ENCODE assay signal across 22 cellular contexts in genomic region chr4:101647710-101648034, GRCh38.
DNase-seq lines count a peak whose midpoint lies in the region; TF ChIP-seq lines count a peak whose summit lies in the region.
"Had no signal": no experiment of that assay in that cellular context is flagged by ENCODE, and none has a peak within 500 bp of the region (broad histone marks: within the 10 kb centered on the region; RNA-seq: fewer than 3 reads in every experiment).

No MANE protein-coding gene starts in this region.

- H3K4me3 ChIP-seq in Caco-2 (ENCODE audit: low read depth, low read length) (no peak overlapping the region), SK-N-MC (no peak overlapping the region; the same call in 1 of the 2 replicates), endodermal cell (ENCODE audit: low read length) (no peak overlapping the region), neural progenitor cell (no peak overlapping the region)
- H3K4me3 ChIP-seq: BLaER1, HAP-1 had no signal

- H4K20me1 ChIP-seq in neural progenitor cell (ENCODE audit: low read depth), result no peaks in the 10 kb centered on the region
- H4K20me1 ChIP-seq: BLaER1 had no signal

- intact Hi-C loops in Caco-2 (cut with micrococcal nuclease; ENCODE audit: unreplicated experiment), result no loop called here

- no peak for TF ChIP-seq CTCF in Caco-2 (IDR thresholded peaks at IDR 0.05; ENCODE audit: insufficient read depth in 1 of 2, low read depth in 1 of 2, low read length in 1 of 2, severe bottlenecking in 1 of 2, unreplicated experiment in 1 of 2)
- no peak for TF ChIP-seq CTCF in endodermal cell (conservative IDR thresholded peaks at IDR 0.05)
- TF ChIP-seq CTCF in neural progenitor cell (IDR thresholded peaks at IDR 0.05), result no peak
- no peak for TF ChIP-seq CTCF in osteocyte (IDR thresholded peaks at IDR 0.05)

- H3K36me3 ChIP-seq in Caco-2 (ENCODE audit: control insufficient read depth, insufficient read depth, low read length) (no peaks in the 10 kb centered on the region), SK-N-MC (ENCODE audit: insufficient read depth, low read length) (no peaks in the 10 kb centered on the region), endodermal cell (ENCODE audit: control insufficient read depth, insufficient read depth, low read length) (no peaks in the 10 kb centered on the region), neural progenitor cell (no peaks in the 10 kb centered on the region)
- H3K36me3 ChIP-seq: BLaER1, HAP-1 had no signal

- H3K9me3 ChIP-seq in Caco-2 (no peaks in the 10 kb centered on the region), SK-N-MC (ENCODE audit: low read depth, low read length) (no peaks in the 10 kb centered on the region), endodermal cell (ENCODE audit: control insufficient read depth, low read length) (no peaks in the 10 kb centered on the region), neural progenitor cell (ENCODE audit: low read depth) (no peaks in the 10 kb centered on the region)
- H3K9me3 ChIP-seq: BLaER1, HAP-1 had no signal

- H3F3A ChIP-seq in neural progenitor cell (ENCODE audit: low read depth), result no peaks in the 10 kb centered on the region

- H3K9ac ChIP-seq in SK-N-MC (ENCODE audit: insufficient read length), result peak overlapping the region; percentile 42
- H3K9ac ChIP-seq in endodermal cell (ENCODE audit: extremely low read depth, low read length, poor library complexity, severe bottlenecking), result no peak overlapping the region
- no peak overlapping the region for H3K9ac ChIP-seq in neural progenitor cell
- H3K9ac ChIP-seq: BLaER1 had no signal

- peak overlapping the region; percentile 48 for H2AFZ ChIP-seq in neural progenitor cell (replicated peaks)

- in situ Hi-C loops in ACHN (cut with HindIII; ENCODE audit: low pct_ligation_motif_present, low pct_unique_long_range_greater_than_20kb, low sequenced_read_pairs), result no loop called here

- no TSS peak for BruUV-seq in Caco-2 (replicated peaks; lab: Mats Ljungman, UMichigan)

- no peaks in the 10 kb centered on the region for H3K36me3 Mint-ChIP-seq in Caco-2 (ENCODE audit: insufficient read depth, unreplicated experiment)
- no peaks in the 10 kb centered on the region for H3K36me3 Mint-ChIP-seq in endodermal cell (ENCODE audit: low read depth)
- no peaks in the 10 kb centered on the region for H3K36me3 Mint-ChIP-seq in neural progenitor cell
- H3K36me3 Mint-ChIP-seq in osteocyte (ENCODE audit: unreplicated experiment), result no peaks in the 10 kb centered on the region
- H3K36me3 Mint-ChIP-seq: CD4-positive, CD25-positive, alpha-beta regulatory T cell had no signal

- H3K79me2 ChIP-seq in neural progenitor cell (ENCODE audit: low read depth), result no peaks in the 10 kb centered on the region

- peak overlapping the region; percentile 32 for H3K27ac Mint-ChIP-seq in Caco-2 (ENCODE audit: unreplicated experiment)
- peak overlapping the region; percentile 74 for H3K27ac Mint-ChIP-seq in endodermal cell
- H3K27ac Mint-ChIP-seq in neural progenitor cell, result no peak overlapping the region
- no peak overlapping the region for H3K27ac Mint-ChIP-seq in osteocyte (ENCODE audit: unreplicated experiment)
- H3K27ac Mint-ChIP-seq: CD4-positive, CD25-positive, alpha-beta regulatory T cell had no signal

- no peaks in the 10 kb centered on the region; the same call in 1 of the 2 replicates for H3K27me3 ChIP-seq in Caco-2 (replicated peaks; ENCODE audit: control insufficient read depth, insufficient read depth, low read length)
- no peaks in the 10 kb centered on the region for H3K27me3 ChIP-seq in endodermal cell (ENCODE audit: control insufficient read depth, insufficient read depth, low read length, poor library complexity, severe bottlenecking)
- H3K27me3 ChIP-seq in neural progenitor cell, result no peaks in the 10 kb centered on the region
- H3K27me3 ChIP-seq: BLaER1 had no signal

- H3K9me3 Mint-ChIP-seq in Caco-2 (ENCODE audit: unreplicated experiment) (no peaks in the 10 kb centered on the region), endodermal cell (no peaks in the 10 kb centered on the region), neural progenitor cell (no peaks in the 10 kb centered on the region), osteocyte (ENCODE audit: unreplicated experiment) (no peaks in the 10 kb centered on the region)

- H3K4me1 Mint-ChIP-seq in Caco-2 (ENCODE audit: low read depth, unreplicated experiment), result peaks cover 11% of the 10 kb centered on the region
- peaks cover 25% of the 10 kb centered on the region for H3K4me1 Mint-ChIP-seq in endodermal cell
- peaks cover 12% of the 10 kb centered on the region for H3K4me1 Mint-ChIP-seq in neural progenitor cell
- H3K4me1 Mint-ChIP-seq in osteocyte (ENCODE audit: unreplicated experiment), result peaks cover 10% of the 10 kb centered on the region
- H3K4me1 Mint-ChIP-seq: CD4-positive, CD25-positive, alpha-beta regulatory T cell had no signal

- H3K27ac ChIP-seq in SK-N-MC (peak overlapping the region; percentile 97), endodermal cell (ENCODE audit: low read depth, low read length) (no peak overlapping the region), neural progenitor cell (no peak overlapping the region)
- H3K27ac ChIP-seq: BLaER1, HL-60 had no signal

- CTCF ChIA-PET in Caco-2 (lab: Charles Lee), result no interaction called here

- H3K4me2 ChIP-seq in neural progenitor cell, result no peak overlapping the region
- H3K4me2 ChIP-seq: BLaER1 had no signal

- H3K4me3 Mint-ChIP-seq in Caco-2 (ENCODE audit: unreplicated experiment) (no peak overlapping the region), endodermal cell (no peak overlapping the region), neural progenitor cell (no peak overlapping the region), osteocyte (ENCODE audit: unreplicated experiment) (no peak overlapping the region)
- H3K4me3 Mint-ChIP-seq: CD4-positive, CD25-positive, alpha-beta regulatory T cell had no signal

- DNase-seq in Caco-2 (no peak), SK-N-MC (ENCODE audit: low read depth, low spot score) (no peak), endodermal cell (no peak), neural progenitor cell (ENCODE audit: low spot score) (no peak), ACHN (no peak), NK-92 (lab: John Stamatoyannopoulos, UW; ENCODE audit: unreplicated experiment) (no peak), osteocyte (ENCODE audit: extremely low spot score, unreplicated experiment) (no peak), MV-4-11 (lab: John Stamatoyannopoulos, UW) (no peak)
- DNase-seq: 8988T; CD4-positive, CD25-positive, alpha-beta regulatory T cell; Karpas-422; NCI-H1105 treated with DMSO at 0.1 percent for 48 hours; NCI-H146; NCI-H1930; NCI-H2107; NCI-H526; NCI-H82; RPMI8226; SHP77 had no signal

- no peaks in the 10 kb centered on the region for H3K27me3 Mint-ChIP-seq in Caco-2 (ENCODE audit: insufficient read depth, unreplicated experiment)
- H3K27me3 Mint-ChIP-seq in endodermal cell (ENCODE audit: insufficient read depth), result peaks cover 2% of the 10 kb centered on the region
- peaks cover 13% of the 10 kb centered on the region for H3K27me3 Mint-ChIP-seq in neural progenitor cell (ENCODE audit: insufficient read depth, low read depth)
- peaks cover 43% of the 10 kb centered on the region for H3K27me3 Mint-ChIP-seq in osteocyte (ENCODE audit: unreplicated experiment)

- H3K4me1 ChIP-seq in Caco-2 (no peaks in the 10 kb centered on the region), endodermal cell (ENCODE audit: control insufficient read depth, insufficient read depth, low read length) (no peaks in the 10 kb centered on the region), neural progenitor cell (peaks cover 5% of the 10 kb centered on the region)
- H3K4me1 ChIP-seq: BLaER1, HAP-1 had no signal

- POLR2A ChIA-PET in Caco-2 (lab: Charles Lee), result no interaction called here

Comparison
In these comparisons a context has a peak if more than half of its experiments do, and no peak if none do; other contexts are left out.
1. H3K27ac Mint-ChIP-seq: peak in Caco-2 (single experiment) and endodermal cell (single experiment); none in neural progenitor cell (single experiment) and osteocyte (single experiment).